8 cellular contexts compared by ENCODE assay signal in the genomic region with DNA sequence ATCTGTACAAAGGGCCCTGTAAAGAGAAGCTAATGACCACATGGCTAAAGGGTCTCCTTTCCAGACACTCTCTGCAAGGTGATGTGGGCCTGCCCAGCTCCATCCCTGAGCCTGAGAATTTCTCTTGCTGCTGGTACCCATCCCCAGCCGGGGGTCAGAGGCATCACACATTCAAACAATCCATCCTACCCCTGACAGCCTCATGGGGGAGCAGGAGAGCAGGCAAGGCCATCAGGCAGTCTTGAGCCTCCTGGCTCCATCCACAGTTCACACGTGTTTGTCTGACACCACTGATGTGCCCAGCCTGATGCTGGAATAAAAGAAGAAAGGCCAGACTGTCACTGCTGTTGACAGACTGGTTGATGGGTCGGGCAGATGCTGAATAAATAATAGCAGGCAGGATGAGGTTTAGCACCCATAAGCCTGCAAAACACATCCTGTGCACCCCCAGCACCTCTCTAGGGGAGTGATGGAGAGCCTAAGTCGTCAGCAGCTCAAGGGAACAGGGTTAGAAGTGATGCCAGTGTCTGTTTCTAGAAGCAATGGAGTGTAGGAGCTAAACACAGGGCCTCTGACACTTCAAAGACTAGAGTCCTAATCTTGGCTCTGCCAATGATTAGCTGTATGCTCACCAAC. TPM values are rescaled to one million over a fixed set of nuclear protein-coding genes. Genes with fewer than 3 reads are reported as not detected.
DNase-seq lines count a peak whose midpoint lies in the region; ATAC-seq and TF ChIP-seq lines count a peak whose summit lies in the region.

No MANE protein-coding gene starts in this region.

- CTCF ChIA-PET in AG04450 (lab: Charles Lee): interaction anchor here (0.6 to 1.4 kb wide), 6 partner anchors 9 to 374 kb away, joined by 3 to 8 read pairs (median 4); a partner anchor contains a TSS
- CTCF ChIA-PET in activated naive CD4-positive, alpha-beta T cell treated with anti-CD3 and anti-CD28 coated beads for 36 hours (lab: Charles Lee): interaction anchor here (0.6 to 1.5 kb wide), 4 partner anchors 41 to 91 kb away, joined by 3 to 5 read pairs (median 4); no protein-coding TSS in a partner anchor

- peak; percentile 65 to 67 for ATAC-seq in left cardiac atrium
- ATAC-seq in GM19397 (IDR thresholded peaks at IDR 0.05; ENCODE audit: unreplicated experiment): no peak

- H3K4me3 ChIP-seq in AG04450 (ENCODE audit: low read depth, low read length): no peak overlapping the region
- no peak overlapping the region for H3K4me3 ChIP-seq in smooth muscle cell

- no peak for DNase-seq in AG04450 (ENCODE audit: low read depth, low spot score)
- DNase-seq in NCI-H1092 (lab: John Stamatoyannopoulos, UW): peak; percentile 14
- DNase-seq in activated naive CD4-positive, alpha-beta T cell treated with anti-CD3 and anti-CD28 coated beads for 36 hours: peak; percentile 57
- DNase-seq in left cardiac atrium: no peak
- DNase-seq in smooth muscle cell (lab: John Stamatoyannopoulos, UW; ENCODE audit: unreplicated experiment): no peak
- no peak for DNase-seq in COR-L47 (lab: John Stamatoyannopoulos, UW)

- no peaks in the 10 kb centered on the region for H3K4me1 Mint-ChIP-seq in activated naive CD4-positive, alpha-beta T cell treated with anti-CD3 and anti-CD28 coated beads for 36 hours (ENCODE audit: low read depth)

- no peaks in the 10 kb centered on the region for H3K36me3 Mint-ChIP-seq in activated naive CD4-positive, alpha-beta T cell treated with anti-CD3 and anti-CD28 coated beads for 36 hours (ENCODE audit: low read depth)

- 43% methylated on average over 4 of the region's 4 CpGs for WGBS in smooth muscle cell (ENCODE audit: low lambda C conversion rate)

- H3K4me3 Mint-ChIP-seq in activated naive CD4-positive, alpha-beta T cell treated with anti-CD3 and anti-CD28 coated beads for 36 hours: no peak overlapping the region

- H3K27me3 Mint-ChIP-seq in activated naive CD4-positive, alpha-beta T cell treated with anti-CD3 and anti-CD28 coated beads for 36 hours (ENCODE audit: low read depth): peaks cover 10% of the 10 kb centered on the region

- H3F3A ChIP-seq in smooth muscle cell (ENCODE audit: low read depth): no peaks in the 10 kb centered on the region

- H3K27me3 ChIP-seq in AG04450 (ENCODE audit: control insufficient read depth, insufficient read depth, low read length): peaks cover 9% of the 10 kb centered on the region
- H3K27me3 ChIP-seq in smooth muscle cell (ENCODE audit: low read depth): peaks cover 11% of the 10 kb centered on the region

- no peaks in the 10 kb centered on the region for H3K79me2 ChIP-seq in smooth muscle cell (ENCODE audit: low read depth)

- no peak overlapping the region for H3K27ac ChIP-seq in AG04450 (ENCODE audit: low read depth, low read length)
- no peak overlapping the region for H3K27ac ChIP-seq in smooth muscle cell (ENCODE audit: low read depth)

- H3K9ac ChIP-seq in smooth muscle cell (ENCODE audit: low read depth): no peak overlapping the region

- no peaks in the 10 kb centered on the region for H3K9me3 ChIP-seq in AG04450 (ENCODE audit: control insufficient read depth, insufficient read depth, low read length)
- no peaks in the 10 kb centered on the region for H3K9me3 ChIP-seq in smooth muscle cell (replicated peaks; ENCODE audit: low read depth)

- TF ChIP-seq CTCF in AG04450 (IDR thresholded peaks at IDR 0.05; ENCODE audit: low read depth, low read length): peak; percentile 54
- peak; percentile 79 for TF ChIP-seq CTCF in GM12874 (IDR thresholded peaks at IDR 0.05; ENCODE audit: insufficient read depth, low read depth, low read length)
- peak; percentile 42 for TF ChIP-seq CTCF in smooth muscle cell (IDR thresholded peaks at IDR 0.05; ENCODE audit: borderline replicate concordance, insufficient read depth, poor library complexity, severe bottlenecking)

- H3K36me3 ChIP-seq in smooth muscle cell (ENCODE audit: low read depth): no peaks in the 10 kb centered on the region

- no peak overlapping the region for H3K4me2 ChIP-seq in smooth muscle cell

- H3K4me1 ChIP-seq in smooth muscle cell (ENCODE audit: low read depth): peaks cover 5% of the 10 kb centered on the region

- H2AFZ ChIP-seq in smooth muscle cell (ENCODE audit: low read depth): no peak overlapping the region

- H3K9me3 Mint-ChIP-seq in activated naive CD4-positive, alpha-beta T cell treated with anti-CD3 and anti-CD28 coated beads for 36 hours: no peaks in the 10 kb centered on the region

- no peaks in the 10 kb centered on the region for H4K20me1 ChIP-seq in smooth muscle cell (ENCODE audit: low read depth)

- POLR2A ChIA-PET in AG04450 (lab: Yijun Ruan, JAX): no interaction called here

- no peak overlapping the region for H3K27ac Mint-ChIP-seq in activated naive CD4-positive, alpha-beta T cell treated with anti-CD3 and anti-CD28 coated beads for 36 hours

- intact Hi-C loops in activated naive CD4-positive, alpha-beta T cell treated with anti-CD3 and anti-CD28 coated beads for 36 hours (cut with micrococcal nuclease): no loop called here
- intact Hi-C loops in left cardiac atrium (cut with DNase I): no loop called here

RNA-seq across cellular contexts. Expression of a gene that starts 43.5 kb away (rescaled TPM):
- polyA plus RNA-seq in AG04450 (2011; rRNA removed): 0.01 TPM in 1 of 2 replicates, not detected in the other
- polyA minus RNA-seq in AG04450 (2011; rRNA and poly(A)+ RNA removed): 0.05 TPM in 1 of 2 replicates, not detected in the other
- total RNA-seq in activated naive CD4-positive, alpha-beta T cell treated with anti-CD3 and anti-CD28 coated beads for 36 hours: under 1 TPM in 1 of 2 experiments, not detected in 1; 0.07 TPM
- 10 to 100 TPM in 1 of 2 donors, 1 to 10 TPM in 1; 1.5 to 11.5 TPM for total RNA-seq in left cardiac atrium
- 0.18 and 0.45 TPM in 2 replicates for total RNA-seq in smooth muscle cell
- polyA plus RNA-seq in smooth muscle cell: 0.04 TPM in 1 of 2 replicates, not detected in the other

Comparison
In these comparisons a context has a peak if more than half of its experiments do, and no peak if none do; other contexts are left out.
1. DNase-seq: peak in NCI-H1092 (single experiment) and activated naive CD4-positive, alpha-beta T cell treated with anti-CD3 and anti-CD28 coated beads for 36 hours (single experiment); none in AG04450 (single experiment), left cardiac atrium (single experiment), smooth muscle cell (single experiment) and COR-L47 (single experiment).
2. Peak in every context shown above with its lines, with median percentiles within 50 percentile points of each other: CTCF ChIP-seq.